18 cellular contexts compared by ENCODE assay signal in the genomic region with DNA sequence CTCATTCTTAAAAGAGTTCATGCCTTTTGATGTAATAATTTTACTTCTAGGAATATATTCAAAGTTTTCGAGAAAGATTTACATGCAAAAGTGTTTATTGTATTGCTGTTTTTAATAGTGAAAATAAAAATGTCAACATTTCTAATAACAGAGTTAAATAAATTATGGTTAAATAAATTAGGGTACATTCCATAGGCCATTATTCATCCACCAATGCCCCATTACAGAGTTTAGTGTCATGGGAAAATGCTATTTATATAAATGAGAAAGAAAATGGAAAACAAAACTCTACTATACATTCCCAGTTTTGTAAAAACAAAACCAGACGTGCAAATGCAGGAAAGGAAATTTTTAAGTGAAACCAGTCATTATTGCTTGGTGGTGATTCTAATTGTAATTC.
DNase-seq lines count a peak whose midpoint lies in the region; ATAC-seq, FAIRE-seq and TF ChIP-seq lines count a peak whose summit lies in the region.
"Had no signal": no experiment of that assay in that cellular context is flagged by ENCODE, and none has a peak within 500 bp of the region (broad histone marks: within the 10 kb centered on the region; RNA-seq: fewer than 3 reads in every experiment).

No MANE protein-coding gene starts in this region.

- no peaks in the 10 kb centered on the region for H3K9me2 ChIP-seq in SK-N-SH

- ATAC-seq in SK-N-SH treated with all-trans-retinoic acid at 6 μM for 48 hours = no peak
- ATAC-seq in foreskin keratinocyte = no peak
- ATAC-seq: CD8-positive, alpha-beta T cell had no signal

- TF ChIP-seq CTCF in SK-N-SH (IDR thresholded peaks at IDR 0.05) = no peak
- no peak for TF ChIP-seq CTCF in choroid plexus epithelial cell (conservative IDR thresholded peaks at IDR 0.05; ENCODE audit: low read depth, low read length)
- TF ChIP-seq CTCF in foreskin keratinocyte (conservative IDR thresholded peaks at IDR 0.05) = no peak

- H3K36me3 ChIP-seq in SK-N-SH (replicated peaks in 1 of 2; ENCODE audit: control insufficient read depth in 1 of 2, insufficient read depth in 2 of 2, low read length in 1 of 2) = no peaks in the 10 kb centered on the region
- H3K36me3 ChIP-seq: HAP-1 had no signal

- CTCF ChIA-PET in SK-N-SH (lab: Yijun Ruan, JAX) = no interaction called here

- no peak overlapping the region for H2AFZ ChIP-seq in SK-N-SH (ENCODE audit: low read depth)

- H3K27me3 ChIP-seq in SK-N-SH (ENCODE audit: insufficient read depth) (no peaks in the 10 kb centered on the region), foreskin keratinocyte (no peaks in the 10 kb centered on the region)
- H3K27me3 ChIP-seq: BLaER1 had no signal

- peaks cover 4% of the 10 kb centered on the region for H3F3A ChIP-seq in SK-N-SH (replicated peaks; ENCODE audit: insufficient read depth)

- H3K9me3 ChIP-seq in SK-N-SH = no peaks in the 10 kb centered on the region
- H3K9me3 ChIP-seq: Caco-2, HAP-1 had no signal

- TF ChIP-seq RAD21 in SK-N-SH (IDR thresholded peaks at IDR 0.05; ENCODE audit: low read length) = no peak

- WGBS in SK-N-SH (ENCODE audit: low lambda C conversion rate) = 50% methylated on average over 2 of the region's 2 CpGs

- no peaks in the 10 kb centered on the region for H4K20me1 ChIP-seq in SK-N-SH (ENCODE audit: insufficient read depth)
- H4K20me1 ChIP-seq: BLaER1 had no signal

- no peak overlapping the region for H3K4me2 ChIP-seq in SK-N-SH

- no peak overlapping the region for H3K27ac ChIP-seq in SK-N-SH (ENCODE audit: low read depth in 2 of 2, low read length in 1 of 2)
- H3K27ac ChIP-seq in foreskin keratinocyte = no peak overlapping the region
- H3K27ac ChIP-seq: 22Rv1, BLaER1, C4-2B had no signal

- no peak overlapping the region for H3K4me3 ChIP-seq in SK-N-SH (ENCODE audit: low read depth in 2 of 2, low read length in 1 of 2)
- no peak overlapping the region for H3K4me3 ChIP-seq in choroid plexus epithelial cell (ENCODE audit: low read depth, low read length)
- H3K4me3 ChIP-seq: BLaER1, HAP-1 had no signal

- DNase-seq in SK-N-SH = no peak
- peak; percentile 23 for DNase-seq in choroid plexus epithelial cell (ENCODE audit: low read depth)
- DNase-seq in KBM-7 = no peak
- DNase-seq in foreskin keratinocyte = no peak
- DNase-seq: Caco-2; CD4-positive, CD25-positive, alpha-beta regulatory T cell; CD8-positive, alpha-beta T cell; DMS153; DND-41; GF-D8; GOT3 had no signal

- POLR2A ChIA-PET in SK-N-SH (lab: Yijun Ruan, JAX) = no interaction called here

- TF ChIP-seq EP300 in SK-N-SH (IDR thresholded peaks at IDR 0.05; ENCODE audit: borderline replicate concordance in 1 of 2, low read depth in 1 of 2, low read length in 1 of 2) = no peak

- H3K9ac ChIP-seq in SK-N-SH = no peak overlapping the region
- H3K9ac ChIP-seq: BLaER1 had no signal

- peak; percentile 17 for FAIRE-seq in islet of Langerhans (lab: Jason Lieb, UNC)
- FAIRE-seq: GM12891 had no signal

- in situ Hi-C loops in KBM-7 (cut with MboI; ENCODE audit: low pct_unique_long_range_greater_than_20kb, low sequenced_read_pairs) = no loop called here

- H3K4me1 ChIP-seq in SK-N-SH (ENCODE audit: control insufficient read depth in 1 of 2, insufficient read depth in 2 of 2, low read depth in 1 of 2, low read length in 1 of 2) (peaks cover 1 to 9% of the 10 kb centered on the region in 2 experiments; a peak in 3 of 4 replicates), foreskin keratinocyte (peaks cover 10% of the 10 kb centered on the region)
- H3K4me1 ChIP-seq: Caco-2, HAP-1 had no signal

- H3K79me2 ChIP-seq in SK-N-SH (ENCODE audit: insufficient read depth) = no peaks in the 10 kb centered on the region

TF ChIP-seq in SK-N-SH treated with all-trans-retinoic acid at 6 μM for 48 hours, 23 proteins besides CTCF, POLR2A, EP300 and RAD21:
- TF ChIP-seq POU6F1 (CRISPR knock-in tag; IDR thresholded peaks at IDR 0.05; ENCODE audit: borderline replicate concordance, low read depth) (no peak), ISL1 (CRISPR knock-in tag; IDR thresholded peaks at IDR 0.05) (peak; percentile 83), ARNTL (CRISPR knock-in tag; IDR thresholded peaks at IDR 0.05; ENCODE audit: borderline replicate concordance, low read depth) (no peak), TSHZ2 (CRISPR knock-in tag; IDR thresholded peaks at IDR 0.05) (no peak)

TF ChIP-seq in SK-N-SH, 30 proteins besides CTCF, POLR2A, EP300 and RAD21:
- TF ChIP-seq MXI1 (IDR thresholded peaks at IDR 0.05; ENCODE audit: low read depth, low read length) (no peak), NRF1 (IDR thresholded peaks at IDR 0.05; ENCODE audit: low read depth, low read length) (no peak), MEF2A (IDR thresholded peaks at IDR 0.05; ENCODE audit: borderline replicate concordance, low read depth) (no peak), GATA2 (CRISPR knock-in tag; IDR thresholded peaks at IDR 0.05) (no peak), IRF3 (IDR thresholded peaks at IDR 0.05; ENCODE audit: low read depth, low read length) (no peak), FOXJ3 (CRISPR knock-in tag; IDR thresholded peaks at IDR 0.05) (no peak), FOSL2 (IDR thresholded peaks at IDR 0.05; ENCODE audit: borderline replicate concordance, low read depth) (no peak)
- TF ChIP-seq, protein P1, sequence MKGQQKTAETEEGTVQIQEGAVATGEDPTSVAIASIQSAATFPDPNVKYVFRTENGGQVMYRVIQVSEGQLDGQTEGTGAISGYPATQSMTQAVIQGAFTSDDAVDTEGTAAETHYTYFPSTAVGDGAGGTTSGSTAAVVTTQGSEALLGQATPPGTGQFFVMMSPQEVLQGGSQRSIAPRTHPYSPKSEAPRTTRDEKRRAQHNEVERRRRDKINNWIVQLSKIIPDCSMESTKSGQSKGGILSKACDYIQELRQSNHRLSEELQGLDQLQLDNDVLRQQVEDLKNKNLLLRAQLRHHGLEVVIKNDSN (IDR thresholded peaks at IDR 0.05; ENCODE audit: borderline replicate concordance, low read depth) = no peak
- TF ChIP-seq, protein P2, sequence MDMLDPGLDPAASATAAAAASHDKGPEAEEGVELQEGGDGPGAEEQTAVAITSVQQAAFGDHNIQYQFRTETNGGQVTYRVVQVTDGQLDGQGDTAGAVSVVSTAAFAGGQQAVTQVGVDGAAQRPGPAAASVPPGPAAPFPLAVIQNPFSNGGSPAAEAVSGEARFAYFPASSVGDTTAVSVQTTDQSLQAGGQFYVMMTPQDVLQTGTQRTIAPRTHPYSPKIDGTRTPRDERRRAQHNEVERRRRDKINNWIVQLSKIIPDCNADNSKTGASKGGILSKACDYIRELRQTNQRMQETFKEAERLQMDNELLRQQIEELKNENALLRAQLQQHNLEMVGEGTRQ (IDR thresholded peaks at IDR 0.05; ENCODE audit: borderline replicate concordance, low read depth, low read length) = no peak
- TF ChIP-seq, protein P3, sequence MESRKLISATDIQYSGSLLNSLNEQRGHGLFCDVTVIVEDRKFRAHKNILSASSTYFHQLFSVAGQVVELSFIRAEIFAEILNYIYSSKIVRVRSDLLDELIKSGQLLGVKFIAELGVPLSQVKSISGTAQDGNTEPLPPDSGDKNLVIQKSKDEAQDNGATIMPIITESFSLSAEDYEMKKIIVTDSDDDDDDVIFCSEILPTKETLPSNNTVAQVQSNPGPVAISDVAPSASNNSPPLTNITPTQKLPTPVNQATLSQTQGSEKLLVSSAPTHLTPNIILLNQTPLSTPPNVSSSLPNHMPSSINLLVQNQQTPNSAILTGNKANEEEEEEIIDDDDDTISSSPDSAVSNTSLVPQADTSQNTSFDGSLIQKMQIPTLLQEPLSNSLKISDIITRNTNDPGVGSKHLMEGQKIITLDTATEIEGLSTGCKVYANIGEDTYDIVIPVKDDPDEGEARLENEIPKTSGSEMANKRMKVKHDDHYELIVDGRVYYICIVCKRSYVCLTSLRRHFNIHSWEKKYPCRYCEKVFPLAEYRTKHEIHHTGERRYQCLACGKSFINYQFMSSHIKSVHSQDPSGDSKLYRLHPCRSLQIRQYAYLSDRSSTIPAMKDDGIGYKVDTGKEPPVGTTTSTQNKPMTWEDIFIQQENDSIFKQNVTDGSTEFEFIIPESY (IDR thresholded peaks at IDR 0.05; ENCODE audit: borderline replicate concordance, low read depth) = no peak
- TF ChIP-seq, protein P4, sequence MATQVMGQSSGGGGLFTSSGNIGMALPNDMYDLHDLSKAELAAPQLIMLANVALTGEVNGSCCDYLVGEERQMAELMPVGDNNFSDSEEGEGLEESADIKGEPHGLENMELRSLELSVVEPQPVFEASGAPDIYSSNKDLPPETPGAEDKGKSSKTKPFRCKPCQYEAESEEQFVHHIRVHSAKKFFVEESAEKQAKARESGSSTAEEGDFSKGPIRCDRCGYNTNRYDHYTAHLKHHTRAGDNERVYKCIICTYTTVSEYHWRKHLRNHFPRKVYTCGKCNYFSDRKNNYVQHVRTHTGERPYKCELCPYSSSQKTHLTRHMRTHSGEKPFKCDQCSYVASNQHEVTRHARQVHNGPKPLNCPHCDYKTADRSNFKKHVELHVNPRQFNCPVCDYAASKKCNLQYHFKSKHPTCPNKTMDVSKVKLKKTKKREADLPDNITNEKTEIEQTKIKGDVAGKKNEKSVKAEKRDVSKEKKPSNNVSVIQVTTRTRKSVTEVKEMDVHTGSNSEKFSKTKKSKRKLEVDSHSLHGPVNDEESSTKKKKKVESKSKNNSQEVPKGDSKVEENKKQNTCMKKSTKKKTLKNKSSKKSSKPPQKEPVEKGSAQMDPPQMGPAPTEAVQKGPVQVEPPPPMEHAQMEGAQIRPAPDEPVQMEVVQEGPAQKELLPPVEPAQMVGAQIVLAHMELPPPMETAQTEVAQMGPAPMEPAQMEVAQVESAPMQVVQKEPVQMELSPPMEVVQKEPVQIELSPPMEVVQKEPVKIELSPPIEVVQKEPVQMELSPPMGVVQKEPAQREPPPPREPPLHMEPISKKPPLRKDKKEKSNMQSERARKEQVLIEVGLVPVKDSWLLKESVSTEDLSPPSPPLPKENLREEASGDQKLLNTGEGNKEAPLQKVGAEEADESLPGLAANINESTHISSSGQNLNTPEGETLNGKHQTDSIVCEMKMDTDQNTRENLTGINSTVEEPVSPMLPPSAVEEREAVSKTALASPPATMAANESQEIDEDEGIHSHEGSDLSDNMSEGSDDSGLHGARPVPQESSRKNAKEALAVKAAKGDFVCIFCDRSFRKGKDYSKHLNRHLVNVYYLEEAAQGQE (IDR thresholded peaks at IDR 0.05; ENCODE audit: low read depth, low read length) = no peak
